17 cellular contexts compared by ENCODE assay signal in genomic region chr10:71032887-71033286, GRCh38.
A peak's percentile ranks its signal among the peaks of the same experiment; 100 is the strongest.
DNase-seq lines count a peak whose midpoint lies in the region; ATAC-seq, FAIRE-seq and TF ChIP-seq lines count a peak whose summit lies in the region.
"Had no signal": no experiment of that assay in that cellular context is flagged by ENCODE, and none has a peak within 500 bp of the region (broad histone marks: within the 10 kb centered on the region; RNA-seq: fewer than 3 reads in every experiment).

No MANE protein-coding gene starts in this region.

- H3K27ac ChIP-seq in HEK293 (ENCODE audit: extremely low read depth, low read depth, low read length) = no peak overlapping the region

- no peak for TF ChIP-seq CTCF in HEK293 (tag by site-specific recombination; IDR thresholded peaks at IDR 0.05)
- TF ChIP-seq CTCF in nephron progenitor cell (IDR thresholded peaks at IDR 0.05) = no peak

- FAIRE-seq in HTR-8/SVneo (lab: Jason Lieb, UNC) = peak; percentile 49
- FAIRE-seq: GM12891, GM18507 had no signal

- CTCF ChIA-PET in HEK293 (lab: Yijun Ruan, JAX) = no interaction called here

- H3K4me1 Mint-ChIP-seq in nephron progenitor cell = peaks cover 50% of the 10 kb centered on the region
- H3K4me1 Mint-ChIP-seq in stimulated activated naive CD8-positive, alpha-beta T cell treated with anti-CD3 and anti-CD28 coated beads, Interleukin-15, amount 100 ng/mL, for 72 hours = no peaks in the 10 kb centered on the region
- H3K4me1 Mint-ChIP-seq: CD4-positive, alpha-beta memory T cell; GM23338; H9 had no signal

- no peaks in the 10 kb centered on the region for H3K36me3 ChIP-seq in HEK293 (ENCODE audit: control insufficient read depth in 2 of 2, insufficient read depth in 1 of 2, low read length in 2 of 2)

- no peaks in the 10 kb centered on the region for H3K9me3 ChIP-seq in HEK293 (ENCODE audit: control insufficient read depth, insufficient read depth, low read depth, low read length)

- H3K27me3 Mint-ChIP-seq in nephron progenitor cell (ENCODE audit: low read depth, poor library complexity) = peaks cover 22% of the 10 kb centered on the region
- H3K27me3 Mint-ChIP-seq in stimulated activated naive CD8-positive, alpha-beta T cell treated with anti-CD3 and anti-CD28 coated beads, Interleukin-15, amount 100 ng/mL, for 72 hours = no peaks in the 10 kb centered on the region

- no peak overlapping the region for H3K4me3 Mint-ChIP-seq in nephron progenitor cell
- H3K4me3 Mint-ChIP-seq in stimulated activated naive CD8-positive, alpha-beta T cell treated with anti-CD3 and anti-CD28 coated beads, Interleukin-15, amount 100 ng/mL, for 72 hours = no peak overlapping the region
- H3K4me3 Mint-ChIP-seq: CD4-positive, alpha-beta memory T cell; GM23338; H9 had no signal

- no peak overlapping the region for H3K4me3 ChIP-seq in HEK293 (ENCODE audit: low read depth, low read length)
- H3K4me3 ChIP-seq: GM23338 had no signal

- DNase-seq in HTR-8/SVneo (ENCODE audit: insufficient read length, low spot score) (no peak), nephron progenitor cell (no peak), HCEC 1CT (no peak), NCI-H1092 treated with DMSO at 0.1 percent for 48 hours (lab: John Stamatoyannopoulos, UW) (no peak)
- DNase-seq in stimulated activated naive CD8-positive, alpha-beta T cell treated with anti-CD3 and anti-CD28 coated beads, Interleukin-15, amount 100 ng/mL, for 72 hours = no peak
- DNase-seq: C1 segment of cervical spinal cord; Calu3; CD4-positive, alpha-beta memory T cell; COR-L47; DMS53; DMS79 treated with DMSO at 0.1 percent for 48 hours; GF-D8 had no signal

- no peak for ATAC-seq in stimulated activated naive CD8-positive, alpha-beta T cell treated with anti-CD3 and anti-CD28 coated beads, Interleukin-15, amount 100 ng/mL, for 72 hours

- no peaks in the 10 kb centered on the region for H3K4me1 ChIP-seq in HEK293 (ENCODE audit: control insufficient read depth, insufficient read depth, low read length)

- H3K36me3 Mint-ChIP-seq in nephron progenitor cell (ENCODE audit: low read depth) = no peaks in the 10 kb centered on the region
- H3K36me3 Mint-ChIP-seq: CD4-positive, alpha-beta memory T cell had no signal

- H3K27ac Mint-ChIP-seq in nephron progenitor cell = peak overlapping the region; percentile 2
- peak overlapping the region in 1 of 2 donors; percentile 77 for H3K27ac Mint-ChIP-seq in stimulated activated naive CD8-positive, alpha-beta T cell treated with anti-CD3 and anti-CD28 coated beads, Interleukin-15, amount 100 ng/mL, for 72 hours
- H3K27ac Mint-ChIP-seq: GM23338, H9 had no signal

- POLR2A ChIA-PET in HEK293 (lab: Yijun Ruan, JAX) = no interaction called here

- H3K9me3 Mint-ChIP-seq in nephron progenitor cell = no peaks in the 10 kb centered on the region
- no peaks in the 10 kb centered on the region for H3K9me3 Mint-ChIP-seq in stimulated activated naive CD8-positive, alpha-beta T cell treated with anti-CD3 and anti-CD28 coated beads, Interleukin-15, amount 100 ng/mL, for 72 hours
- H3K9me3 Mint-ChIP-seq: GM23338, H9 had no signal

TF ChIP-seq in HEK293, 187 proteins besides CTCF, POLR2A, EP300 and RAD21:
- TF ChIP-seq ZNF776 (tag by site-specific recombination; IDR thresholded peaks at IDR 0.05; ENCODE audit: borderline replicate concordance) (peak; percentile 56; the same call in 1 of the 2 replicates), KLF17 (tag by site-specific recombination; IDR thresholded peaks at IDR 0.05) (no peak), ZBTB8A (tag by site-specific recombination; IDR thresholded peaks at IDR 0.05) (no peak), ZNF292 (tag by site-specific recombination; IDR thresholded peaks at IDR 0.05; ENCODE audit: borderline replicate concordance, low read depth) (no peak), ZNF513 (tag by site-specific recombination; IDR thresholded peaks at IDR 0.05) (peak; percentile 99), ZNF184 (tag by site-specific recombination; IDR thresholded peaks at IDR 0.05) (no peak)
